22 cellular contexts compared by ENCODE assay signal in the genomic region with DNA sequence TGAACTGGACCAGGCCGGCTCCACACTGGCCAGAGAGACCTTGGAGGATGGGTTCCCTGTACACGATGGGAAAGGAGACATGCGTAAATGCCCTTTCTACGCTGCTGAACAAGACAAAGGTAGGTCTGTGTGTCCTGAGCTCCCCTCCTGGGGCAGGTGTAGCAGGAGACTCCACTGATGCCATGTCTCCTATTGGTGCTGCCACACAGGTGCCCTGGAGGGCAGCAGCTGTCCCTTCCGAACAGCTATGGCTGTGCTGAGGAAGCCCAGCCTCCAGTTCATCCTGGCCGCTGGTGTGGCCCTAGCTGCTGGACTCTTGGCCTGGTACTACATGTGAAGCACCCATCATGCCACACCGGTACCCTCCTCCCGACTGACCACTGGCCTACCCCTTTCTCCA. TPM values are rescaled to one million over a fixed set of nuclear protein-coding genes. Genes with fewer than 3 reads are reported as not detected.
"Had no signal": no experiment of that assay in that cellular context is flagged by ENCODE, and none has a peak within 500 bp of the region (broad histone marks: within the 10 kb centered on the region; RNA-seq: fewer than 3 reads in every experiment).

No MANE protein-coding gene starts in this region.

- H3K27me3 ChIP-seq: ascending aorta, tibial nerve had no signal

- H3K4me1 Mint-ChIP-seq: mesothelial cell of epicardium, neural crest cell had no signal

- H3K27me3 Mint-ChIP-seq: activated CD4-positive, alpha-beta T cell treated with anti-CD3 and anti-CD28 coated beads, Interleukin-2, amount 10 ng/mL, durations not matched to agents 24 days and 14 days; progenitor cell of endocrine pancreas; stimulated activated naive CD8-positive, alpha-beta T cell treated with anti-CD3 and anti-CD28 coated beads, Interleukin-15, Interleukin-2, amounts not matched to agents 100 ng/mL and 50 ng/mL, for 24 hours; T-cell had no signal

- H3K4me3 ChIP-seq: ascending aorta, lung, tibial nerve had no signal

- H3K27ac ChIP-seq: ascending aorta, tibial nerve had no signal

- H3K27ac Mint-ChIP-seq: mesothelial cell of epicardium, progenitor cell of endocrine pancreas had no signal

- H3K9me3 ChIP-seq: ascending aorta, tibial nerve had no signal

- ATAC-seq: left colon, SK-N-SH treated with all-trans-retinoic acid at 6 μM for 48 hours, T-cell had no signal

- H3K4me3 Mint-ChIP-seq: activated CD4-positive, alpha-beta T cell treated with anti-CD3 and anti-CD28 coated beads, Interleukin-2, amount 10 ng/mL, durations not matched to agents 24 days and 14 days; mesothelial cell of epicardium; neural crest cell; stimulated activated naive CD8-positive, alpha-beta T cell treated with anti-CD3 and anti-CD28 coated beads, Interleukin-15, Interleukin-2, amounts not matched to agents 100 ng/mL and 50 ng/mL, for 24 hours; T-cell had no signal

- H3K9me3 Mint-ChIP-seq: activated CD4-positive, alpha-beta T cell treated with anti-CD3 and anti-CD28 coated beads, Interleukin-2, amount 10 ng/mL, durations not matched to agents 24 days and 14 days; mesothelial cell of epicardium; neural crest cell; stimulated activated naive CD8-positive, alpha-beta T cell treated with anti-CD3 and anti-CD28 coated beads, Interleukin-15, Interleukin-2, amounts not matched to agents 100 ng/mL and 50 ng/mL, for 24 hours; T-cell had no signal

- DNase-seq: activated CD4-positive, alpha-beta T cell treated with anti-CD3 and anti-CD28 coated beads, Interleukin-2, amount 10 ng/mL, durations not matched to agents 24 days and 14 days; activated CD4-positive, CD25-positive, alpha-beta regulatory T cell; activated CD8-positive, alpha-beta memory T cell treated with anti-CD3 and anti-CD28 coated beads for 24 hours; activated effector memory CD4-positive, alpha-beta T cell treated with Interleukin-2 at 50 U/mL for 16 hours; activated naive CD4-positive, alpha-beta T cell treated with anti-CD3 and anti-CD28 coated beads, Interleukin-2, amount 50 U/mL, for 16 hours; effector CD8-positive, alpha-beta T cell; foreskin fibroblast; islet precursor cell; left colon; stimulated activated CD4-positive, alpha-beta T cell treated with anti-CD3 and anti-CD28 coated beads, Interleukin-2, amount 100 ng/mL, for 24 hours; T-cell; T-helper 9 cell had no signal

RNA-seq across cellular contexts. Expression of a gene that starts 46.7 kb away (rescaled TPM):
- total RNA-seq: activated CD4-positive, alpha-beta T cell treated with anti-CD3 and anti-CD28 coated beads, Interleukin-2, amount 10 ng/mL, durations not matched to agents 24 days and 14 days; ascending aorta; bronchial epithelial cell; glomerular endothelial cell had no signal
